Comparison of ENCODE assay signal across 13 cellular contexts in genomic region chr20:12594410-12595130, GRCh38.
DNase-seq lines count a peak whose midpoint lies in the region; ATAC-seq, FAIRE-seq and TF ChIP-seq lines count a peak whose summit lies in the region.
"Had no signal": no experiment of that assay in that cellular context is flagged by ENCODE, and none has a peak within 500 bp of the region (broad histone marks: within the 10 kb centered on the region; RNA-seq: fewer than 3 reads in every experiment).

No MANE protein-coding gene starts in this region.

- no peaks in the 10 kb centered on the region for H3K4me1 ChIP-seq in gastroesophageal sphincter
- H3K4me1 ChIP-seq: parathyroid adenoma had no signal

- no peak for TF ChIP-seq CTCF in bronchial epithelial cell (IDR thresholded peaks at IDR 0.05; ENCODE audit: insufficient read depth, low read length, severe bottlenecking)
- no peak for TF ChIP-seq CTCF in gastroesophageal sphincter (IDR thresholded peaks at IDR 0.05)

- no peaks in the 10 kb centered on the region for H3K27me3 ChIP-seq in bronchial epithelial cell (ENCODE audit: control insufficient read depth, insufficient read depth, low read length)
- H3K27me3 ChIP-seq in gastroesophageal sphincter = no peaks in the 10 kb centered on the region
- H3K27me3 ChIP-seq: vagina had no signal

- H3K27ac ChIP-seq in gastroesophageal sphincter = no peak overlapping the region
- H3K27ac ChIP-seq: parathyroid adenoma, vagina had no signal

- H3K36me3 ChIP-seq in bronchial epithelial cell (ENCODE audit: control insufficient read depth, insufficient read depth, low read length) (no peaks in the 10 kb centered on the region), gastroesophageal sphincter (no peaks in the 10 kb centered on the region)
- H3K36me3 ChIP-seq: vagina had no signal

- no peak for TF ChIP-seq EP300 in gastroesophageal sphincter (IDR thresholded peaks at IDR 0.05)

- H3K4me3 ChIP-seq in bronchial epithelial cell (ENCODE audit: low read depth, low read length) (no peak overlapping the region), gastroesophageal sphincter (no peak overlapping the region)
- H3K4me3 ChIP-seq: vagina had no signal

- DNase-seq in NCI-H748 (lab: John Stamatoyannopoulos, UW; ENCODE audit: unreplicated experiment) = peak; percentile 74
- no peak for DNase-seq in NCI-H748 treated with DMSO at 0.1 percent for 48 hours (lab: John Stamatoyannopoulos, UW)
- DNase-seq in MV-4-11 (lab: John Stamatoyannopoulos, UW) = peak; percentile 53
- DNase-seq in bronchial epithelial cell (ENCODE audit: low read depth) = peak; percentile 9
- DNase-seq in pons (ENCODE audit: low spot score) = peak; percentile 9
- no peak for DNase-seq in NCI-H2107 treated with DMSO at 0.1 percent for 48 hours (lab: John Stamatoyannopoulos, UW; ENCODE audit: unreplicated experiment)
- DNase-seq: activated CD4-positive, alpha-beta T cell treated with anti-CD3 and anti-CD28 coated beads, Interleukin-2, amount 50 U/mL, for 1 hour; head of caudate nucleus; Kasumi-1 had no signal

- 8 to 30% methylated on average over 2 of the region's 2 CpGs for WGBS in gastroesophageal sphincter (ENCODE audit: low coverage in 1 of 2), 2 donors

- FAIRE-seq in bronchial epithelial cell (lab: Jason Lieb, UNC) = no peak

- no peaks in the 10 kb centered on the region for H3K9me3 ChIP-seq in gastroesophageal sphincter
- H3K9me3 ChIP-seq: vagina had no signal

- TF ChIP-seq POLR2A in gastroesophageal sphincter (IDR thresholded peaks at IDR 0.05) = no peak

- ATAC-seq in gastroesophageal sphincter = no peak
- no peak for ATAC-seq in GM18861 (IDR thresholded peaks at IDR 0.05; ENCODE audit: unreplicated experiment)

Comparison
In these comparisons a context has a peak if more than half of its experiments do, and no peak if none do; other contexts are left out.
1. DNase-seq: peak in NCI-H748 (single experiment), MV-4-11 (single experiment), bronchial epithelial cell (single experiment) and pons (single experiment); none in NCI-H748 treated with DMSO at 0.1 percent for 48 hours (single experiment) and NCI-H2107 treated with DMSO at 0.1 percent for 48 hours (single experiment).